In the genomic region with DNA sequence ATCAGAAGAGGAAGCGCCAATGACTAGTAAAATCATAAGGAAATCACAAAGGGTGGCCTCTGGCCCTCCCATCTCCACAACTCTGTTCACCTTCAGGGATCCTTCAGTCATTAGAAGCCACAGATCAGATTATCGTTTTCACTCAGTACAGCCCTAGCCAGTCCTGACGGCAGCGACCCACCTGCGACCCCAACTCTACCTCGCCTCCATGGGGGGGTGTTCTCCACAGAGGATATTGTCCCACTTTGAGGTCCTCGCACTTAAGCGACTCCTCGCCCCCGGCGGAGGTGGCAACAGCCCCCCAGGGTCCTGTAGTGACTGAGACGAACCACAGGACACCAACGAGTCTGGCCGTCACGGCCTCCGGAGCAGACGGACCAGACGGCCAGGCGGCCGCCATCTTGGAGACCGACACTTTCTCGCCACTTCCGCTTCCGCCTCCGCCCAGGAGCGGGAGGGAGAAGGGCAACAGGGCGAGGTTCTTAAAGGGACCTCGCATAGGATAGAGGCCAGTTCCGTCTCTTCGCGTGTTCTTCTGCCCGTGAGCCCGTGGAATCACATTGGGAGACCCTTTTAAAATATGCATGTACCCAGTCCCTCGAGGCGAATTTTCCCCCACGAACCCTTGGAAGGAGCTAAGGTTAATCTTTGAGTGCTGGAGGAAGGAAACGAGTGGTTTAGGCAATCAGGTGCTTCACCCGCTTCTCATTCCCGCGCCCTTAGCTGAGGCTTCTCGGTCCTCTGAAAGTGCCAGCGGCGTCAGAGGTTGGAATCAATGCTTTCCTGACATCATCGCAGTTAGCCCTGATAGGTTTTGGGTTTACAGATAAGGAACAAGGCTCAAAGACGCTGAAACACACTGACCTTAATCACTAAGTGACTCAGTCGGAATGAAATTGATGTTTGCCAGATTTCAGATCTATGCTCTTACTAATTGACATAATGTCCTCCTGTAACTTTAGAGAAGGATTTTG, we compare ENCODE assay signal across 1 cellular context.
TF ChIP-seq lines count a peak whose summit lies in the region.

A gene (minus strand): TSS at position 421 of the 974 bp plus-strand sequence. CDS start 21 bp downstream, at position 400.

TF ChIP-seq in WTC11, 78 proteins besides CTCF, POLR2A, EP300 and RAD21 (continued from another document and continues in another):
- TF ChIP-seq NFE2L1 (CRISPR knock-in tag; IDR thresholded peaks at IDR 0.05) (no peak), FOXJ3 (CRISPR knock-in tag; IDR thresholded peaks at IDR 0.05; ENCODE audit: borderline replicate concordance) (0 out of 2 replicates have a peak, but pooled peaks have one; percentile 70), HMGA2 (CRISPR knock-in tag; IDR thresholded peaks at IDR 0.05) (0 out of 2 replicates have a peak, but pooled peaks have one; percentile 13), ATF1 (CRISPR knock-in tag; IDR thresholded peaks at IDR 0.05) (no peak), TEAD4 (CRISPR knock-in tag; IDR thresholded peaks at IDR 0.05) (no peak), FOXP1 (CRISPR knock-in tag; IDR thresholded peaks at IDR 0.05; ENCODE audit: borderline replicate concordance) (peak; percentile 31; the same call in 1 of the 2 replicates), SP1 (CRISPR knock-in tag; conservative IDR thresholded peaks at IDR 0.05) (peak; percentile 80), CREB1 (CRISPR knock-in tag; IDR thresholded peaks at IDR 0.05) (no peak), FOXK1 (CRISPR knock-in tag; IDR thresholded peaks at IDR 0.05) (peak; percentile 90), ZNF121 (CRISPR knock-in tag; IDR thresholded peaks at IDR 0.05) (0 out of 2 replicates have a peak, but pooled peaks have one; percentile 5), TCF7 (CRISPR knock-in tag; IDR thresholded peaks at IDR 0.05; ENCODE audit: low read depth) (no peak), CREM (CRISPR knock-in tag; IDR thresholded peaks at IDR 0.05) (peak; percentile 68; the same call in 1 of the 2 replicates), ZNF317 (CRISPR knock-in tag; IDR thresholded peaks at IDR 0.05; ENCODE audit: borderline replicate concordance, low read depth) (no peak), NFATC4 (CRISPR knock-in tag; IDR thresholded peaks at IDR 0.05) (no peak), ZNF263 (CRISPR knock-in tag; IDR thresholded peaks at IDR 0.05; ENCODE audit: low read depth) (no peak), ZNF219 (CRISPR knock-in tag; IDR thresholded peaks at IDR 0.05; ENCODE audit: borderline replicate concordance) (peak; percentile 57; the same call in 1 of the 2 replicates), TEAD1 (CRISPR knock-in tag; IDR thresholded peaks at IDR 0.05) (peak; percentile 94), RORB (CRISPR knock-in tag; IDR thresholded peaks at IDR 0.05) (no peak), CBFB (CRISPR knock-in tag; IDR thresholded peaks at IDR 0.05; ENCODE audit: low read depth) (no peak), ZNF138 (CRISPR knock-in tag; conservative IDR thresholded peaks at IDR 0.05) (peak; percentile 67; the same call in 1 of the 2 replicates), ZNF423 (CRISPR knock-in tag; IDR thresholded peaks at IDR 0.05) (no peak), ELF4 (CRISPR knock-in tag; IDR thresholded peaks at IDR 0.05; ENCODE audit: low read depth) (no peak), ZBTB21 (CRISPR knock-in tag; IDR thresholded peaks at IDR 0.05; ENCODE audit: borderline replicate concordance) (no peak), GRHL2 (CRISPR knock-in tag; IDR thresholded peaks at IDR 0.05; ENCODE audit: insufficient replicate concordance, severe bottlenecking) (no peak), NR1H2 (CRISPR knock-in tag; IDR thresholded peaks at IDR 0.05) (peak; percentile 58; the same call in 1 of the 2 replicates), ESRRA (CRISPR knock-in tag; IDR thresholded peaks at IDR 0.05; ENCODE audit: borderline replicate concordance) (no peak)
- TF ChIP-seq, protein P1, sequence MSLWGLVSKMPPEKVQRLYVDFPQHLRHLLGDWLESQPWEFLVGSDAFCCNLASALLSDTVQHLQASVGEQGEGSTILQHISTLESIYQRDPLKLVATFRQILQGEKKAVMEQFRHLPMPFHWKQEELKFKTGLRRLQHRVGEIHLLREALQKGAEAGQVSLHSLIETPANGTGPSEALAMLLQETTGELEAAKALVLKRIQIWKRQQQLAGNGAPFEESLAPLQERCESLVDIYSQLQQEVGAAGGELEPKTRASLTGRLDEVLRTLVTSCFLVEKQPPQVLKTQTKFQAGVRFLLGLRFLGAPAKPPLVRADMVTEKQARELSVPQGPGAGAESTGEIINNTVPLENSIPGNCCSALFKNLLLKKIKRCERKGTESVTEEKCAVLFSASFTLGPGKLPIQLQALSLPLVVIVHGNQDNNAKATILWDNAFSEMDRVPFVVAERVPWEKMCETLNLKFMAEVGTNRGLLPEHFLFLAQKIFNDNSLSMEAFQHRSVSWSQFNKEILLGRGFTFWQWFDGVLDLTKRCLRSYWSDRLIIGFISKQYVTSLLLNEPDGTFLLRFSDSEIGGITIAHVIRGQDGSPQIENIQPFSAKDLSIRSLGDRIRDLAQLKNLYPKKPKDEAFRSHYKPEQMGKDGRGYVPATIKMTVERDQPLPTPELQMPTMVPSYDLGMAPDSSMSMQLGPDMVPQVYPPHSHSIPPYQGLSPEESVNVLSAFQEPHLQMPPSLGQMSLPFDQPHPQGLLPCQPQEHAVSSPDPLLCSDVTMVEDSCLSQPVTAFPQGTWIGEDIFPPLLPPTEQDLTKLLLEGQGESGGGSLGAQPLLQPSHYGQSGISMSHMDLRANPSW (CRISPR knock-in tag; conservative IDR thresholded peaks at IDR 0.05; ENCODE audit: low read depth) = no peak
- TF ChIP-seq, protein P2, sequence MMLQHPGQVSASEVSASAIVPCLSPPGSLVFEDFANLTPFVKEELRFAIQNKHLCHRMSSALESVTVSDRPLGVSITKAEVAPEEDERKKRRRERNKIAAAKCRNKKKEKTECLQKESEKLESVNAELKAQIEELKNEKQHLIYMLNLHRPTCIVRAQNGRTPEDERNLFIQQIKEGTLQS (CRISPR knock-in tag; conservative IDR thresholded peaks at IDR 0.05) = no peak
- TF ChIP-seq, protein P3, sequence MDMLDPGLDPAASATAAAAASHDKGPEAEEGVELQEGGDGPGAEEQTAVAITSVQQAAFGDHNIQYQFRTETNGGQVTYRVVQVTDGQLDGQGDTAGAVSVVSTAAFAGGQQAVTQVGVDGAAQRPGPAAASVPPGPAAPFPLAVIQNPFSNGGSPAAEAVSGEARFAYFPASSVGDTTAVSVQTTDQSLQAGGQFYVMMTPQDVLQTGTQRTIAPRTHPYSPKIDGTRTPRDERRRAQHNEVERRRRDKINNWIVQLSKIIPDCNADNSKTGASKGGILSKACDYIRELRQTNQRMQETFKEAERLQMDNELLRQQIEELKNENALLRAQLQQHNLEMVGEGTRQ (CRISPR knock-in tag; IDR thresholded peaks at IDR 0.05) = no peak
- TF ChIP-seq, protein P4, sequence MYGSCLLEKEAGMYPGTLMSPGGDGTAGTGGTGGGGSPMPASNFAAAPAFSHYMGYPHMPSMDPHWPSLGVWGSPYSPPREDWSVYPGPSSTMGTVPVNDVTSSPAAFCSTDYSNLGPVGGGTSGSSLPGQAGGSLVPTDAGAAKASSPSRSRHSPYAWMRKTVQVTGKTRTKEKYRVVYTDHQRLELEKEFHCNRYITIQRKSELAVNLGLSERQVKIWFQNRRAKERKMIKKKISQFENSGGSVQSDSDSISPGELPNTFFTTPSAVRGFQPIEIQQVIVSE (CRISPR knock-in tag; IDR thresholded peaks at IDR 0.05; ENCODE audit: borderline replicate concordance) = no peak
- TF ChIP-seq, protein P5, sequence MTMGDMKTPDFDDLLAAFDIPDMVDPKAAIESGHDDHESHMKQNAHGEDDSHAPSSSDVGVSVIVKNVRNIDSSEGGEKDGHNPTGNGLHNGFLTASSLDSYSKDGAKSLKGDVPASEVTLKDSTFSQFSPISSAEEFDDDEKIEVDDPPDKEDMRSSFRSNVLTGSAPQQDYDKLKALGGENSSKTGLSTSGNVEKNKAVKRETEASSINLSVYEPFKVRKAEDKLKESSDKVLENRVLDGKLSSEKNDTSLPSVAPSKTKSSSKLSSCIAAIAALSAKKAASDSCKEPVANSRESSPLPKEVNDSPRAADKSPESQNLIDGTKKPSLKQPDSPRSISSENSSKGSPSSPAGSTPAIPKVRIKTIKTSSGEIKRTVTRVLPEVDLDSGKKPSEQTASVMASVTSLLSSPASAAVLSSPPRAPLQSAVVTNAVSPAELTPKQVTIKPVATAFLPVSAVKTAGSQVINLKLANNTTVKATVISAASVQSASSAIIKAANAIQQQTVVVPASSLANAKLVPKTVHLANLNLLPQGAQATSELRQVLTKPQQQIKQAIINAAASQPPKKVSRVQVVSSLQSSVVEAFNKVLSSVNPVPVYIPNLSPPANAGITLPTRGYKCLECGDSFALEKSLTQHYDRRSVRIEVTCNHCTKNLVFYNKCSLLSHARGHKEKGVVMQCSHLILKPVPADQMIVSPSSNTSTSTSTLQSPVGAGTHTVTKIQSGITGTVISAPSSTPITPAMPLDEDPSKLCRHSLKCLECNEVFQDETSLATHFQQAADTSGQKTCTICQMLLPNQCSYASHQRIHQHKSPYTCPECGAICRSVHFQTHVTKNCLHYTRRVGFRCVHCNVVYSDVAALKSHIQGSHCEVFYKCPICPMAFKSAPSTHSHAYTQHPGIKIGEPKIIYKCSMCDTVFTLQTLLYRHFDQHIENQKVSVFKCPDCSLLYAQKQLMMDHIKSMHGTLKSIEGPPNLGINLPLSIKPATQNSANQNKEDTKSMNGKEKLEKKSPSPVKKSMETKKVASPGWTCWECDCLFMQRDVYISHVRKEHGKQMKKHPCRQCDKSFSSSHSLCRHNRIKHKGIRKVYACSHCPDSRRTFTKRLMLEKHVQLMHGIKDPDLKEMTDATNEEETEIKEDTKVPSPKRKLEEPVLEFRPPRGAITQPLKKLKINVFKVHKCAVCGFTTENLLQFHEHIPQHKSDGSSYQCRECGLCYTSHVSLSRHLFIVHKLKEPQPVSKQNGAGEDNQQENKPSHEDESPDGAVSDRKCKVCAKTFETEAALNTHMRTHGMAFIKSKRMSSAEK (CRISPR knock-in tag; IDR thresholded peaks at IDR 0.05; ENCODE audit: borderline replicate concordance) = no peak
- TF ChIP-seq, protein P6, sequence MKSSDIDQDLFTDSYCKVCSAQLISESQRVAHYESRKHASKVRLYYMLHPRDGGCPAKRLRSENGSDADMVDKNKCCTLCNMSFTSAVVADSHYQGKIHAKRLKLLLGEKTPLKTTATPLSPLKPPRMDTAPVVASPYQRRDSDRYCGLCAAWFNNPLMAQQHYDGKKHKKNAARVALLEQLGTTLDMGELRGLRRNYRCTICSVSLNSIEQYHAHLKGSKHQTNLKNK (CRISPR knock-in tag; IDR thresholded peaks at IDR 0.05) = no peak
- TF ChIP-seq, protein P7, sequence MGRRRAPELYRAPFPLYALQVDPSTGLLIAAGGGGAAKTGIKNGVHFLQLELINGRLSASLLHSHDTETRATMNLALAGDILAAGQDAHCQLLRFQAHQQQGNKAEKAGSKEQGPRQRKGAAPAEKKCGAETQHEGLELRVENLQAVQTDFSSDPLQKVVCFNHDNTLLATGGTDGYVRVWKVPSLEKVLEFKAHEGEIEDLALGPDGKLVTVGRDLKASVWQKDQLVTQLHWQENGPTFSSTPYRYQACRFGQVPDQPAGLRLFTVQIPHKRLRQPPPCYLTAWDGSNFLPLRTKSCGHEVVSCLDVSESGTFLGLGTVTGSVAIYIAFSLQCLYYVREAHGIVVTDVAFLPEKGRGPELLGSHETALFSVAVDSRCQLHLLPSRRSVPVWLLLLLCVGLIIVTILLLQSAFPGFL (CRISPR knock-in tag; IDR thresholded peaks at IDR 0.05; ENCODE audit: borderline replicate concordance) = no peak
- TF ChIP-seq, protein P8, sequence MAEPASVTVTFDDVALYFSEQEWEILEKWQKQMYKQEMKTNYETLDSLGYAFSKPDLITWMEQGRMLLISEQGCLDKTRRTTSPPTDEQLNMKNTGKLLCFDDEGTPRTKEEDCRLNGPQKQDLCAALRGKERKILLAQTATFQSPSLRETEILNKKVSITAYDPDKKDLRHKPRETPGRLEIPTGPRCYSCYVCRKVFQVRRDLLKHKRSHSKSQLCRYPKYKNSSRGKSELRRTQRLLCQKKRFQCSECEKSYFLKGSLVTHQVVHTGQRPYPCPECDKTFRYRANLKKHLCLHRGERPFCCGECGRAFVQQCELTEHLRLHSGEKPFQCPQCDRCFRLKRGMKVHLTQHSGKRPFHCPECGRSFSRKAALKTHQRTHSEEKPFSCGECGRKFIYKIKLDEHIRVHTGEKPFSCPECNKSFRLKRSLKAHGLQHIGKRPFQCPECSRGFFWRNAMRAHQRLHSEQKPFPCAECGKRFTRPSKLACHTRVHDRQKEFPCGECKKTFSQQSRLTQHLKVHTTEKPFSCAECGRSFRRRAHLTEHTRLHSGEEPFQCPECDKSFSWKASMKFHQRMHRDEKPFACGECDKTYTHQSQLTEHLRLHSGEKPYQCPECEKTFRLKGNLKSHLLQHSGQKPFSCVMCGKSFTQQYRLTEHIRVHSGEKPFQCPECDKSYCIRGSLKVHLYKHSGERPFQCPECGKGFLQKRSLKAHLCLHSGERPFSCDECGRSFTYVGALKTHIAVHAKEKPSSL (CRISPR knock-in tag; conservative IDR thresholded peaks at IDR 0.05) = no peak
- TF ChIP-seq, protein P9, sequence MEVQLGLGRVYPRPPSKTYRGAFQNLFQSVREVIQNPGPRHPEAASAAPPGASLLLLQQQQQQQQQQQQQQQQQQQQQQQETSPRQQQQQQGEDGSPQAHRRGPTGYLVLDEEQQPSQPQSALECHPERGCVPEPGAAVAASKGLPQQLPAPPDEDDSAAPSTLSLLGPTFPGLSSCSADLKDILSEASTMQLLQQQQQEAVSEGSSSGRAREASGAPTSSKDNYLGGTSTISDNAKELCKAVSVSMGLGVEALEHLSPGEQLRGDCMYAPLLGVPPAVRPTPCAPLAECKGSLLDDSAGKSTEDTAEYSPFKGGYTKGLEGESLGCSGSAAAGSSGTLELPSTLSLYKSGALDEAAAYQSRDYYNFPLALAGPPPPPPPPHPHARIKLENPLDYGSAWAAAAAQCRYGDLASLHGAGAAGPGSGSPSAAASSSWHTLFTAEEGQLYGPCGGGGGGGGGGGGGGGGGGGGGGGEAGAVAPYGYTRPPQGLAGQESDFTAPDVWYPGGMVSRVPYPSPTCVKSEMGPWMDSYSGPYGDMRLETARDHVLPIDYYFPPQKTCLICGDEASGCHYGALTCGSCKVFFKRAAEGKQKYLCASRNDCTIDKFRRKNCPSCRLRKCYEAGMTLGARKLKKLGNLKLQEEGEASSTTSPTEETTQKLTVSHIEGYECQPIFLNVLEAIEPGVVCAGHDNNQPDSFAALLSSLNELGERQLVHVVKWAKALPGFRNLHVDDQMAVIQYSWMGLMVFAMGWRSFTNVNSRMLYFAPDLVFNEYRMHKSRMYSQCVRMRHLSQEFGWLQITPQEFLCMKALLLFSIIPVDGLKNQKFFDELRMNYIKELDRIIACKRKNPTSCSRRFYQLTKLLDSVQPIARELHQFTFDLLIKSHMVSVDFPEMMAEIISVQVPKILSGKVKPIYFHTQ (CRISPR knock-in tag; IDR thresholded peaks at IDR 0.05) = peak; percentile 33; the same call in 1 of the 2 replicates
- TF ChIP-seq, protein P10, sequence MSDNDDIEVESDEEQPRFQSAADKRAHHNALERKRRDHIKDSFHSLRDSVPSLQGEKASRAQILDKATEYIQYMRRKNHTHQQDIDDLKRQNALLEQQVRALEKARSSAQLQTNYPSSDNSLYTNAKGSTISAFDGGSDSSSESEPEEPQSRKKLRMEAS (CRISPR knock-in tag; IDR thresholded peaks at IDR 0.05) = peak; percentile 91
- TF ChIP-seq, protein P11, sequence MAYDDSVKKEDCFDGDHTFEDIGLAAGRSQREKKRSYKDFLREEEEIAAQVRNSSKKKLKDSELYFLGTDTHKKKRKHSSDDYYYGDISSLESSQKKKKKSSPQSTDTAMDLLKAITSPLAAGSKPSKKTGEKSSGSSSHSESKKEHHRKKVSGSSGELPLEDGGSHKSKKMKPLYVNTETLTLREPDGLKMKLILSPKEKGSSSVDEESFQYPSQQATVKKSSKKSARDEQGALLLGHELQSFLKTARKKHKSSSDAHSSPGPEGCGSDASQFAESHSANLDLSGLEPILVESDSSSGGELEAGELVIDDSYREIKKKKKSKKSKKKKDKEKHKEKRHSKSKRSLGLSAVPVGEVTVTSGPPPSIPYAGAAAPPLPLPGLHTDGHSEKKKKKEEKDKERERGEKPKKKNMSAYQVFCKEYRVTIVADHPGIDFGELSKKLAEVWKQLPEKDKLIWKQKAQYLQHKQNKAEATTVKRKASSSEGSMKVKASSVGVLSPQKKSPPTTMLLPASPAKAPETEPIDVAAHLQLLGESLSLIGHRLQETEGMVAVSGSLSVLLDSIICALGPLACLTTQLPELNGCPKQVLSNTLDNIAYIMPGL (CRISPR knock-in tag; IDR thresholded peaks at IDR 0.05) = peak; percentile 69
